In the genomic region with DNA sequence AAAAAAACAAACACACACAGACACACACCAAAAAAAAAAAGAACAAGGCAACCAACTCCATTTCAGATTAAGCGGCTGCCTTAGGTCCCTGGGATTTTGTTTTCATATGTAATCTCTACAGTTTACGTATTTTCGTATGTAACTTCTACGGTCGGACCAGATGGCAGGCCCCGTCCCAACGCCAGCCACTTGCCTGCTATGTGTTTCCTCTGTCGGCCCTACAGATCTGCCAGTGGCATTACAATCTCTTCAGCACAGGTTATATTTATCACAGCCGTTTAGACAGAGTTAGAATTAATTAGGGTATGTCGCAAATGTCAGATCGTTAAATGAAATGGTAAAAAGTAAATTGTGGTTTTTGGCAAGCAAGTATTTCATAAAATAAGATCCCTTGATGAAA, we compare ENCODE assay signal across 21 cellular contexts.
DNase-seq lines count a peak whose midpoint lies in the region; ATAC-seq and TF ChIP-seq lines count a peak whose summit lies in the region.
"Had no signal": no experiment of that assay in that cellular context is flagged by ENCODE, and none has a peak within 500 bp of the region (broad histone marks: within the 10 kb centered on the region; RNA-seq: fewer than 3 reads in every experiment).

No MANE protein-coding gene starts in this region.

- TF ChIP-seq EP300 in sigmoid colon (IDR thresholded peaks at IDR 0.05): no peak

- H3K4me1 Mint-ChIP-seq in endodermal cell: peaks cover 5% of the 10 kb centered on the region

- H3K27me3 Mint-ChIP-seq in endodermal cell (ENCODE audit: insufficient read depth): peaks cover 2% of the 10 kb centered on the region
- H3K27me3 Mint-ChIP-seq: CD4-positive, CD25-positive, alpha-beta regulatory T cell had no signal

- H3K4me3 ChIP-seq in endodermal cell (ENCODE audit: low read length) (no peak overlapping the region), sigmoid colon (no peak overlapping the region), MG63 (no peak overlapping the region)
- H3K4me3 ChIP-seq: BLaER1, PC-9 had no signal

- H3K9me3 Mint-ChIP-seq in endodermal cell: peaks cover 22% of the 10 kb centered on the region
- H3K9me3 Mint-ChIP-seq: CD4-positive, CD25-positive, alpha-beta regulatory T cell had no signal

- H3K4me3 Mint-ChIP-seq in endodermal cell: no peak overlapping the region
- H3K4me3 Mint-ChIP-seq: CD4-positive, CD25-positive, alpha-beta regulatory T cell had no signal

- no peak for TF ChIP-seq CTCF in endodermal cell (conservative IDR thresholded peaks at IDR 0.05)
- no peak for TF ChIP-seq CTCF in sigmoid colon (IDR thresholded peaks at IDR 0.05)

- no peak overlapping the region for H3K27ac ChIP-seq in endodermal cell (ENCODE audit: low read depth, low read length)
- no peak overlapping the region for H3K27ac ChIP-seq in sigmoid colon
- H3K27ac ChIP-seq: BLaER1, PC-9 had no signal

- no peaks in the 10 kb centered on the region for H3K36me3 ChIP-seq in endodermal cell (ENCODE audit: control insufficient read depth, insufficient read depth, low read length)
- H3K36me3 ChIP-seq in sigmoid colon: no peaks in the 10 kb centered on the region
- no peaks in the 10 kb centered on the region for H3K36me3 ChIP-seq in MG63
- H3K36me3 ChIP-seq: BLaER1 had no signal

- DNase-seq in activated effector memory CD4-positive, alpha-beta T cell treated with anti-CD3 and anti-CD28 coated beads, Interleukin-2, amount 50 U/mL, for 16 hours: peak; percentile 22
- no peak for DNase-seq in activated effector memory CD4-positive, alpha-beta T cell treated with Interleukin-2 at 50 U/mL for 16 hours
- DNase-seq in NOMO-1 (lab: John Stamatoyannopoulos, UW; ENCODE audit: unreplicated experiment in 2 of 2): peak; percentile 76 to 84
- DNase-seq in endodermal cell: peak; percentile 24
- peak; percentile 10 for DNase-seq in sigmoid colon
- no peak for DNase-seq in MG63
- no peak for DNase-seq in hypothalamus (lab: John Stamatoyannopoulos, UW)
- no peak for DNase-seq in stimulated activated naive CD8-positive, alpha-beta T cell treated with anti-CD3 and anti-CD28 coated beads, Interleukin-15, Interleukin-2, amounts not matched to agents 100 U/mL and 50 U/mL, for 24 hours
- DNase-seq: CD4-positive, CD25-positive, alpha-beta regulatory T cell; DMS153; DND-41; KBM-7; MM.1S; NCI-H2029 treated with DMSO at 0.1 percent for 48 hours; NCI-H446 treated with DMSO at 0.1 percent for 48 hours; NCI-H526; NCI-H82; PC-9 had no signal

- H3K36me3 Mint-ChIP-seq in endodermal cell (ENCODE audit: low read depth): no peaks in the 10 kb centered on the region
- H3K36me3 Mint-ChIP-seq: CD4-positive, CD25-positive, alpha-beta regulatory T cell had no signal

- no peak for TF ChIP-seq POLR2A in sigmoid colon (IDR thresholded peaks at IDR 0.05)

- no peaks in the 10 kb centered on the region for H3K27me3 ChIP-seq in endodermal cell (ENCODE audit: control insufficient read depth, insufficient read depth, low read length, poor library complexity, severe bottlenecking)
- no peaks in the 10 kb centered on the region for H3K27me3 ChIP-seq in sigmoid colon
- H3K27me3 ChIP-seq in MG63: no peaks in the 10 kb centered on the region
- H3K27me3 ChIP-seq: BLaER1 had no signal

- 94% methylated on average over 11 of the region's 11 CpGs; no CpG with 5 or more reads in 1 of the 2 experiments for WGBS in endodermal cell (ENCODE audit: insufficient coverage in 1 of 2, insufficient read length in 1 of 2), 2 experiments
- 73 to 79% methylated on average over 11 of the region's 11 CpGs for WGBS in sigmoid colon, 2 donors

- ATAC-seq in stimulated activated naive CD8-positive, alpha-beta T cell treated with anti-CD3 and anti-CD28 coated beads, Interleukin-15, Interleukin-2, amounts not matched to agents 100 U/mL and 50 U/mL, for 24 hours: no peak
- ATAC-seq: HCT116, Right ventricle myocardium inferior had no signal

- H3K9me3 ChIP-seq in endodermal cell (ENCODE audit: control insufficient read depth, low read length): peaks cover 13% of the 10 kb centered on the region
- H3K9me3 ChIP-seq in sigmoid colon: no peaks in the 10 kb centered on the region
- H3K9me3 ChIP-seq in MG63: no peaks in the 10 kb centered on the region
- H3K9me3 ChIP-seq: BLaER1 had no signal

- H3K4me1 ChIP-seq in endodermal cell (ENCODE audit: control insufficient read depth, insufficient read depth, low read length): no peaks in the 10 kb centered on the region
- H3K4me1 ChIP-seq in sigmoid colon: peaks cover 0 to 10% (median 7%) of the 10 kb centered on the region in 4 donors

- intact Hi-C loops in sigmoid colon (cut with DNase I): no loop called here

- no peak overlapping the region for H3K27ac Mint-ChIP-seq in endodermal cell

- no peak overlapping the region for H3K9ac ChIP-seq in endodermal cell (ENCODE audit: extremely low read depth, low read length, poor library complexity, severe bottlenecking)
- H3K9ac ChIP-seq: BLaER1 had no signal

Comparison
In these comparisons a context has a peak if more than half of its experiments do, and no peak if none do; other contexts are left out.
1. DNase-seq: peak in activated effector memory CD4-positive, alpha-beta T cell treated with anti-CD3 and anti-CD28 coated beads, Interleukin-2, amount 50 U/mL, for 16 hours (single experiment), NOMO-1 (2 of 2), endodermal cell (single experiment) and sigmoid colon (single experiment); none in activated effector memory CD4-positive, alpha-beta T cell treated with Interleukin-2 at 50 U/mL for 16 hours (single experiment), MG63 (single experiment), hypothalamus (0 of 51) and stimulated activated naive CD8-positive, alpha-beta T cell treated with anti-CD3 and anti-CD28 coated beads, Interleukin-15, Interleukin-2, amounts not matched to agents 100 U/mL and 50 U/mL, for 24 hours (single experiment).